ENCODE assay signal across 16 cellular contexts in the genomic region with DNA sequence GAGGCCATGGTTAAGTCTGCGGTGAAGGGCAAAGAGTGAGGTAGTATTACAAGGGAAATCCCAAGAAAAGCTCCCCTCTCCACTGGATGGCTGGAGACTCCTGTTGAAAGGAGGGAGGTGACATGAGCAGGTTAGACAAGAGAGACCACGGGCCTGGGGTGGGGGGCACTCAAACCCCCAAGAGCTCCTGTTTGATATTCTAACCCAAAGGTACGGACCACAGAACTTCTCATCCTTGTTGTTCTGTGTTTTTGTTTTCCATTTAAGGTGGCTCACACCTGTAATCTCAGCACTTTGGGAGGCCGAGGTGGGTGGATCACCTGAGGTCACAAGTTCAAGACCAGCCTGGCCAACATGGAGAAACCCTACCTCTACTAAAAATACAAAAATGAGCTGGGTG. TPM values are rescaled to one million over a fixed set of nuclear protein-coding genes. Genes with fewer than 3 reads are reported as not detected.
DNase-seq lines count a peak whose midpoint lies in the region; ATAC-seq and TF ChIP-seq lines count a peak whose summit lies in the region.
"Had no signal": no experiment of that assay in that cellular context is flagged by ENCODE, and none has a peak within 500 bp of the region (broad histone marks: within the 10 kb centered on the region; RNA-seq: fewer than 3 reads in every experiment).

No MANE protein-coding gene starts in this region.

- no peak overlapping the region for H3K4me3 ChIP-seq in ascending aorta
- H3K4me3 ChIP-seq: BLaER1 treated with 17β-estradiol and CSF1 and Interleukin-3, amounts not matched to agents 10 nM and 100 nM had no signal

- H3K27ac Mint-ChIP-seq in nephron progenitor cell (peak overlapping the region; percentile 40), type B pancreatic cell (no peak overlapping the region), WTC11 (no peak overlapping the region)
- H3K27ac Mint-ChIP-seq: B cell; CD8-positive, alpha-beta T cell had no signal

- no peak overlapping the region for H3K4me3 Mint-ChIP-seq in nephron progenitor cell
- no peak overlapping the region for H3K4me3 Mint-ChIP-seq in type B pancreatic cell
- no peak overlapping the region for H3K4me3 Mint-ChIP-seq in WTC11
- H3K4me3 Mint-ChIP-seq: B cell; CD8-positive, alpha-beta T cell; H9 had no signal

- H3K27me3 Mint-ChIP-seq in nephron progenitor cell (ENCODE audit: low read depth, poor library complexity) (peaks cover 13% of the 10 kb centered on the region), type B pancreatic cell (peaks cover 10% of the 10 kb centered on the region), WTC11 (ENCODE audit: low read depth) (no peaks in the 10 kb centered on the region)

- peaks cover 11% of the 10 kb centered on the region for H3K4me1 Mint-ChIP-seq in nephron progenitor cell
- no peaks in the 10 kb centered on the region for H3K4me1 Mint-ChIP-seq in type B pancreatic cell (ENCODE audit: unreplicated experiment)
- 0 out of 2 replicates have a peak, but pooled peaks cover 3% of the 10 kb centered on the region for H3K4me1 Mint-ChIP-seq in WTC11
- H3K4me1 Mint-ChIP-seq: B cell had no signal

- H3K27ac ChIP-seq in ascending aorta = peak overlapping the region; percentile 78 to 81
- H3K27ac ChIP-seq: BLaER1 treated with 17β-estradiol and CSF1 and Interleukin-3, amounts not matched to agents 10 nM and 100 nM had no signal

- intact Hi-C loops in ascending aorta (cut with DNase I) = loop anchor here (2.0 kb wide), 1 partner anchor 23 kb away; no protein-coding TSS in a partner anchor

- H3K9me3 Mint-ChIP-seq in nephron progenitor cell (peaks cover 3% of the 10 kb centered on the region), type B pancreatic cell (no peaks in the 10 kb centered on the region), WTC11 (peaks cover 3% of the 10 kb centered on the region; the same call in 1 of the 2 replicates)
- H3K9me3 Mint-ChIP-seq: CD8-positive, alpha-beta T cell; H9 had no signal

- POLR2A ChIA-PET in WTC11 (lab: Charles Lee) = no interaction called here

- H3K27me3 ChIP-seq in ascending aorta = no peaks in the 10 kb centered on the region
- H3K27me3 ChIP-seq: BLaER1 treated with 17β-estradiol and CSF1 and Interleukin-3, amounts not matched to agents 10 nM and 100 nM had no signal

- no peaks in the 10 kb centered on the region for H3K36me3 ChIP-seq in ascending aorta
- H3K36me3 ChIP-seq: BLaER1 treated with 17β-estradiol and CSF1 and Interleukin-3, amounts not matched to agents 10 nM and 100 nM had no signal

- H3K4me1 ChIP-seq in ascending aorta = peaks cover 18 to 50% of the 10 kb centered on the region in 2 donors

- H3K36me3 Mint-ChIP-seq in nephron progenitor cell (ENCODE audit: low read depth) (peaks cover 4% of the 10 kb centered on the region), type B pancreatic cell (no peaks in the 10 kb centered on the region), WTC11 (no peaks in the 10 kb centered on the region)
- H3K36me3 Mint-ChIP-seq: CD8-positive, alpha-beta T cell had no signal

- no peaks in the 10 kb centered on the region for H3K9me3 ChIP-seq in ascending aorta
- H3K9me3 ChIP-seq: BLaER1 treated with 17β-estradiol and CSF1 and Interleukin-3, amounts not matched to agents 10 nM and 100 nM had no signal

- no peak for ATAC-seq in WTC11
- ATAC-seq: CD8-positive, alpha-beta T cell had no signal

- DNase-seq in ascending aorta (ENCODE audit: low spot score in 2 of 2) = no peak
- peak; percentile 21 for DNase-seq in islet precursor cell
- DNase-seq in nephron progenitor cell = no peak
- peak; percentile 39 for DNase-seq in type B pancreatic cell (ENCODE audit: extremely low spot score, unreplicated experiment)
- no peak for DNase-seq in GM19240 (ENCODE audit: insufficient read length, low spot score)
- no peak for DNase-seq in NCI-H187 (lab: John Stamatoyannopoulos, UW)
- DNase-seq in WTC11 (ENCODE audit: low spot score) = no peak
- DNase-seq: Calu3, DMS79 treated with DMSO at 0.1 percent for 48 hours, GF-D8, H9 had no signal

- CTCF ChIA-PET in WTC11 (lab: Charles Lee) = interaction anchor here (1.2 kb wide), 1 partner anchor 61 kb away, joined by 3 read pairs; no protein-coding TSS in a partner anchor

- TF ChIP-seq CTCF in ascending aorta (IDR thresholded peaks at IDR 0.05) (no peak), nephron progenitor cell (IDR thresholded peaks at IDR 0.05) (no peak), type B pancreatic cell (conservative IDR thresholded peaks at IDR 0.05) (no peak), WTC11 (IDR thresholded peaks at IDR 0.05) (no peak)

TF ChIP-seq in WTC11, 78 proteins besides CTCF, POLR2A, EP300 and RAD21:
- TF ChIP-seq TCF7 (CRISPR knock-in tag; IDR thresholded peaks at IDR 0.05; ENCODE audit: low read depth) (no peak), PRRX2 (CRISPR knock-in tag; IDR thresholded peaks at IDR 0.05) (no peak), ZNF416 (CRISPR knock-in tag; IDR thresholded peaks at IDR 0.05) (no peak)
- TF ChIP-seq, protein P1, sequence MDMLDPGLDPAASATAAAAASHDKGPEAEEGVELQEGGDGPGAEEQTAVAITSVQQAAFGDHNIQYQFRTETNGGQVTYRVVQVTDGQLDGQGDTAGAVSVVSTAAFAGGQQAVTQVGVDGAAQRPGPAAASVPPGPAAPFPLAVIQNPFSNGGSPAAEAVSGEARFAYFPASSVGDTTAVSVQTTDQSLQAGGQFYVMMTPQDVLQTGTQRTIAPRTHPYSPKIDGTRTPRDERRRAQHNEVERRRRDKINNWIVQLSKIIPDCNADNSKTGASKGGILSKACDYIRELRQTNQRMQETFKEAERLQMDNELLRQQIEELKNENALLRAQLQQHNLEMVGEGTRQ (CRISPR knock-in tag; IDR thresholded peaks at IDR 0.05) = no peak
- TF ChIP-seq, protein P2, sequence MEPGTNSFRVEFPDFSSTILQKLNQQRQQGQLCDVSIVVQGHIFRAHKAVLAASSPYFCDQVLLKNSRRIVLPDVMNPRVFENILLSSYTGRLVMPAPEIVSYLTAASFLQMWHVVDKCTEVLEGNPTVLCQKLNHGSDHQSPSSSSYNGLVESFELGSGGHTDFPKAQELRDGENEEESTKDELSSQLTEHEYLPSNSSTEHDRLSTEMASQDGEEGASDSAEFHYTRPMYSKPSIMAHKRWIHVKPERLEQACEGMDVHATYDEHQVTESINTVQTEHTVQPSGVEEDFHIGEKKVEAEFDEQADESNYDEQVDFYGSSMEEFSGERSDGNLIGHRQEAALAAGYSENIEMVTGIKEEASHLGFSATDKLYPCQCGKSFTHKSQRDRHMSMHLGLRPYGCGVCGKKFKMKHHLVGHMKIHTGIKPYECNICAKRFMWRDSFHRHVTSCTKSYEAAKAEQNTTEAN (CRISPR knock-in tag; IDR thresholded peaks at IDR 0.05) = no peak
- TF ChIP-seq, protein P3, sequence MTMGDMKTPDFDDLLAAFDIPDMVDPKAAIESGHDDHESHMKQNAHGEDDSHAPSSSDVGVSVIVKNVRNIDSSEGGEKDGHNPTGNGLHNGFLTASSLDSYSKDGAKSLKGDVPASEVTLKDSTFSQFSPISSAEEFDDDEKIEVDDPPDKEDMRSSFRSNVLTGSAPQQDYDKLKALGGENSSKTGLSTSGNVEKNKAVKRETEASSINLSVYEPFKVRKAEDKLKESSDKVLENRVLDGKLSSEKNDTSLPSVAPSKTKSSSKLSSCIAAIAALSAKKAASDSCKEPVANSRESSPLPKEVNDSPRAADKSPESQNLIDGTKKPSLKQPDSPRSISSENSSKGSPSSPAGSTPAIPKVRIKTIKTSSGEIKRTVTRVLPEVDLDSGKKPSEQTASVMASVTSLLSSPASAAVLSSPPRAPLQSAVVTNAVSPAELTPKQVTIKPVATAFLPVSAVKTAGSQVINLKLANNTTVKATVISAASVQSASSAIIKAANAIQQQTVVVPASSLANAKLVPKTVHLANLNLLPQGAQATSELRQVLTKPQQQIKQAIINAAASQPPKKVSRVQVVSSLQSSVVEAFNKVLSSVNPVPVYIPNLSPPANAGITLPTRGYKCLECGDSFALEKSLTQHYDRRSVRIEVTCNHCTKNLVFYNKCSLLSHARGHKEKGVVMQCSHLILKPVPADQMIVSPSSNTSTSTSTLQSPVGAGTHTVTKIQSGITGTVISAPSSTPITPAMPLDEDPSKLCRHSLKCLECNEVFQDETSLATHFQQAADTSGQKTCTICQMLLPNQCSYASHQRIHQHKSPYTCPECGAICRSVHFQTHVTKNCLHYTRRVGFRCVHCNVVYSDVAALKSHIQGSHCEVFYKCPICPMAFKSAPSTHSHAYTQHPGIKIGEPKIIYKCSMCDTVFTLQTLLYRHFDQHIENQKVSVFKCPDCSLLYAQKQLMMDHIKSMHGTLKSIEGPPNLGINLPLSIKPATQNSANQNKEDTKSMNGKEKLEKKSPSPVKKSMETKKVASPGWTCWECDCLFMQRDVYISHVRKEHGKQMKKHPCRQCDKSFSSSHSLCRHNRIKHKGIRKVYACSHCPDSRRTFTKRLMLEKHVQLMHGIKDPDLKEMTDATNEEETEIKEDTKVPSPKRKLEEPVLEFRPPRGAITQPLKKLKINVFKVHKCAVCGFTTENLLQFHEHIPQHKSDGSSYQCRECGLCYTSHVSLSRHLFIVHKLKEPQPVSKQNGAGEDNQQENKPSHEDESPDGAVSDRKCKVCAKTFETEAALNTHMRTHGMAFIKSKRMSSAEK (CRISPR knock-in tag; IDR thresholded peaks at IDR 0.05; ENCODE audit: borderline replicate concordance) = no peak
TF ChIP-seq in WTC11: peak in this region for 0.

RNA-seq across cellular contexts. Expression of a gene that starts 11.6 kb away (rescaled TPM):
- total RNA-seq in ascending aorta = 17.7 TPM
- 0.12 and 2.6 TPM in 2 replicates for total RNA-seq in type B pancreatic cell (ENCODE audit: low replicate concordance)
- 0.66 to 0.72 TPM (median 0.71 TPM) in 3 replicates for total RNA-seq in WTC11 (2021)
- total RNA-seq: B cell; Calu3; CD8-positive, alpha-beta T cell had no signal

RNA-seq across cellular contexts. Expression of a gene that starts 30.1 kb away (rescaled TPM):
- total RNA-seq in ascending aorta (not detected), type B pancreatic cell (ENCODE audit: low replicate concordance) (not detected in 2 replicates), WTC11 (2021) (not detected in 3 replicates)
- total RNA-seq: A172; B cell; Calu3; CD8-positive, alpha-beta T cell; H1; H9 had no signal

Comparison
In these comparisons a context has a peak if more than half of its experiments do, and no peak if none do; other contexts are left out.
1. DNase-seq: peak in islet precursor cell (single experiment) and type B pancreatic cell (single experiment); none in ascending aorta (0 of 2), nephron progenitor cell (single experiment), GM19240 (single experiment), NCI-H187 (0 of 2) and WTC11 (single experiment).